1 cellular context compared by ENCODE assay signal in genomic region chr6:19731286-19731685, GRCh38.
TF ChIP-seq lines count a peak whose summit lies in the region.

No MANE protein-coding gene starts in this region.

TF ChIP-seq in HepG2, 621 proteins besides CTCF, POLR2A, EP300 and RAD21 (continued from another document):
- TF ChIP-seq ZNF275 (CRISPR knock-in tag; IDR thresholded peaks at IDR 0.05; ENCODE audit: borderline replicate concordance) (no peak), TGIF2 (CRISPR knock-in tag; IDR thresholded peaks at IDR 0.05) (no peak), ATF2 (CRISPR knock-in tag; IDR thresholded peaks at IDR 0.05) (no peak), CEBPB (IDR thresholded peaks at IDR 0.05; ENCODE audit: borderline replicate concordance, low read depth, low read length) (0 out of 2 replicates have a peak, but pooled peaks have one; percentile 7), PAXIP1 (CRISPR knock-in tag; conservative IDR thresholded peaks at IDR 0.05) (no peak), ZNF674 (CRISPR knock-in tag; IDR thresholded peaks at IDR 0.05; ENCODE audit: low read depth) (no peak), RXRA (CRISPR knock-in tag; IDR thresholded peaks at IDR 0.05) (no peak), THAP9 (CRISPR knock-in tag; IDR thresholded peaks at IDR 0.05; ENCODE audit: borderline replicate concordance) (no peak), PRDM4 (CRISPR knock-in tag; IDR thresholded peaks at IDR 0.05; ENCODE audit: borderline replicate concordance) (no peak), ZNF878 (CRISPR knock-in tag; IDR thresholded peaks at IDR 0.05) (no peak), MTERF4 (CRISPR knock-in tag; IDR thresholded peaks at IDR 0.05) (no peak)
TF ChIP-seq in HepG2: peak in this region for 3.
